Comparison of ENCODE assay signal across 2 cellular contexts in genomic region chr14:49303952-49304516, GRCh38.
A peak's percentile ranks its signal among the peaks of the same experiment; 100 is the strongest.
TF ChIP-seq lines count a peak whose summit lies in the region.

No MANE protein-coding gene starts in this region.

TF ChIP-seq in GM12878, 131 proteins besides CTCF, POLR2A, EP300 and RAD21:
- TF ChIP-seq, protein P1, sequence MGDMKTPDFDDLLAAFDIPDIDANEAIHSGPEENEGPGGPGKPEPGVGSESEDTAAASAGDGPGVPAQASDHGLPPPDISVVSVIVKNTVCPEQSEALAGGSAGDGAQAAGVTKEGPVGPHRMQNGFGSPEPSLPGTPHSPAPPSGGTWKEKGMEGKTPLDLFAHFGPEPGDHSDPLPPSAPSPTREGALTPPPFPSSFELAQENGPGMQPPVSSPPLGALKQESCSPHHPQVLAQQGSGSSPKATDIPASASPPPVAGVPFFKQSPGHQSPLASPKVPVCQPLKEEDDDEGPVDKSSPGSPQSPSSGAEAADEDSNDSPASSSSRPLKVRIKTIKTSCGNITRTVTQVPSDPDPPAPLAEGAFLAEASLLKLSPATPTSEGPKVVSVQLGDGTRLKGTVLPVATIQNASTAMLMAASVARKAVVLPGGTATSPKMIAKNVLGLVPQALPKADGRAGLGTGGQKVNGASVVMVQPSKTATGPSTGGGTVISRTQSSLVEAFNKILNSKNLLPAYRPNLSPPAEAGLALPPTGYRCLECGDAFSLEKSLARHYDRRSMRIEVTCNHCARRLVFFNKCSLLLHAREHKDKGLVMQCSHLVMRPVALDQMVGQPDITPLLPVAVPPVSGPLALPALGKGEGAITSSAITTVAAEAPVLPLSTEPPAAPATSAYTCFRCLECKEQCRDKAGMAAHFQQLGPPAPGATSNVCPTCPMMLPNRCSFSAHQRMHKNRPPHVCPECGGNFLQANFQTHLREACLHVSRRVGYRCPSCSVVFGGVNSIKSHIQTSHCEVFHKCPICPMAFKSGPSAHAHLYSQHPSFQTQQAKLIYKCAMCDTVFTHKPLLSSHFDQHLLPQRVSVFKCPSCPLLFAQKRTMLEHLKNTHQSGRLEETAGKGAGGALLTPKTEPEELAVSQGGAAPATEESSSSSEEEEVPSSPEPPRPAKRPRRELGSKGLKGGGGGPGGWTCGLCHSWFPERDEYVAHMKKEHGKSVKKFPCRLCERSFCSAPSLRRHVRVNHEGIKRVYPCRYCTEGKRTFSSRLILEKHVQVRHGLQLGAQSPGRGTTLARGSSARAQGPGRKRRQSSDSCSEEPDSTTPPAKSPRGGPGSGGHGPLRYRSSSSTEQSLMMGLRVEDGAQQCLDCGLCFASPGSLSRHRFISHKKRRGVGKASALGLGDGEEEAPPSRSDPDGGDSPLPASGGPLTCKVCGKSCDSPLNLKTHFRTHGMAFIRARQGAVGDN (IDR thresholded peaks at IDR 0.05) = no peak
- peak; percentile 91 for TF ChIP-seq REST (IDR thresholded peaks at IDR 0.05; ENCODE audit: low read depth, low read length)

TF ChIP-seq in HepG2, 621 proteins besides CTCF, POLR2A, EP300 and RAD21 (continued from another document):
- TF ChIP-seq KLF9 (CRISPR knock-in tag; IDR thresholded peaks at IDR 0.05; ENCODE audit: low read depth) = no peak
- TF ChIP-seq ETV6 (CRISPR knock-in tag; conservative IDR thresholded peaks at IDR 0.05) = no peak
- TF ChIP-seq REST (IDR thresholded peaks at IDR 0.05; ENCODE audit: borderline replicate concordance in 1 of 2, low read depth in 1 of 2, low read length in 2 of 2) = peak; percentile 64 to 95
- TF ChIP-seq TCF12 (IDR thresholded peaks at IDR 0.05) = no peak
- no peak for TF ChIP-seq TCF12 (CRISPR knock-in tag; IDR thresholded peaks at IDR 0.05)
- TF ChIP-seq ZNF17 (CRISPR knock-in tag; IDR thresholded peaks at IDR 0.05) = no peak
- TF ChIP-seq CEBPG (CRISPR knock-in tag; IDR thresholded peaks at IDR 0.05) = no peak
- TF ChIP-seq GTF3A (CRISPR knock-in tag; conservative IDR thresholded peaks at IDR 0.05) = no peak
TF ChIP-seq in HepG2: peak in this region for 4.
